In genomic region chr21:41419921-41420862, GRCh38 we compare ENCODE assay signal across 8 cellular contexts. TPM values are rescaled to one million over a fixed set of nuclear protein-coding genes. Genes with fewer than 3 reads are reported as not detected.
A peak's percentile ranks its signal among the peaks of the same experiment; 100 is the strongest.
DNase-seq lines count a peak whose midpoint lies in the region; ATAC-seq and TF ChIP-seq lines count a peak whose summit lies in the region.

No MANE protein-coding gene starts in this region.

- POLR2A ChIA-PET in CD4-positive, alpha-beta memory T cell (lab: Charles Lee; ENCODE audit: partially characterized antibody): no interaction called here

- H3K27ac ChIP-seq in CD4-positive, alpha-beta memory T cell (ENCODE audit: low read depth, low read length): peak overlapping the region; percentile 60
- H3K27ac ChIP-seq in osteoblast (ENCODE audit: low read depth, low read length) (peak overlapping the region; percentile 58), upper lobe of left lung (peak overlapping the region; percentile 86 to 97 (median 96))

- in situ Hi-C loops in KBM-7 (cut with MboI; ENCODE audit: low pct_unique_long_range_greater_than_20kb, low sequenced_read_pairs): no loop called here

- no peak for TF ChIP-seq EP300 in upper lobe of left lung (IDR thresholded peaks at IDR 0.05)

- TF ChIP-seq POLR2A in upper lobe of left lung (IDR thresholded peaks at IDR 0.05): peak in 2 of 4 donors; percentile 32 to 53

- no peaks in the 10 kb centered on the region for H3K36me3 ChIP-seq in CD4-positive, alpha-beta memory T cell (ENCODE audit: insufficient read depth, low read length)
- H3K36me3 ChIP-seq in adipocyte (ENCODE audit: control insufficient read depth, insufficient read depth, low read length, severe bottlenecking) (no peaks in the 10 kb centered on the region), osteoblast (ENCODE audit: insufficient read depth, low read length) (no peaks in the 10 kb centered on the region), upper lobe of left lung (no peaks in the 10 kb centered on the region)

- CTCF ChIA-PET in CD4-positive, alpha-beta memory T cell (lab: Charles Lee; ENCODE audit: partially characterized antibody): no interaction called here

- no peaks in the 10 kb centered on the region for H3K27me3 ChIP-seq in CD4-positive, alpha-beta memory T cell (ENCODE audit: insufficient read depth, low read length)
- H3K27me3 ChIP-seq in adipocyte (replicated peaks; ENCODE audit: control insufficient read depth, insufficient read depth, low read length): no peaks in the 10 kb centered on the region
- H3K27me3 ChIP-seq in osteoblast (ENCODE audit: insufficient read depth, low read length): no peaks in the 10 kb centered on the region
- no peaks in the 10 kb centered on the region for H3K27me3 ChIP-seq in upper lobe of left lung

- H4K20me1 ChIP-seq in osteoblast (ENCODE audit: insufficient read depth, low read length): no peaks in the 10 kb centered on the region

- H3K36me3 Mint-ChIP-seq in CD4-positive, alpha-beta memory T cell: no peaks in the 10 kb centered on the region

- DNase-seq in CD4-positive, alpha-beta memory T cell: peak; percentile 31 to 56 (median 44)
- DNase-seq in KBM-7 (peak; percentile 70), SKM-1 (lab: John Stamatoyannopoulos, UW; ENCODE audit: unreplicated experiment) (peak; percentile 65), adipocyte (ENCODE audit: low read depth) (peak; percentile 95), Right ventricle myocardium superior (peak; percentile 90), osteoblast (ENCODE audit: insufficient read length, low spot score, missing footprints) (peak; percentile 98), upper lobe of left lung (peak; percentile 84 to 95)

- intact Hi-C loops in CD4-positive, alpha-beta memory T cell (cut with micrococcal nuclease): no loop called here
- intact Hi-C loops in Right ventricle myocardium superior (cut with DNase I): no loop called here

- no peaks in the 10 kb centered on the region for H3K79me2 ChIP-seq in osteoblast (ENCODE audit: insufficient read depth, low read length)

- peak overlapping the region; percentile 27 to 49 for H3K4me3 ChIP-seq in CD4-positive, alpha-beta memory T cell (ENCODE audit: low read length in 2 of 2)
- H3K4me3 ChIP-seq in adipocyte (ENCODE audit: low read length) (peak overlapping the region; percentile 87), osteoblast (ENCODE audit: insufficient read depth, low read length) (peak overlapping the region; percentile 77), upper lobe of left lung (peak overlapping the region; percentile 58 to 81 (median 64))

- WGBS in upper lobe of left lung, 2 donors: 5 to 7% methylated on average over 37 to 41 of the region's 54 CpGs

- ATAC-seq in GM21360 (IDR thresholded peaks at IDR 0.05; ENCODE audit: unreplicated experiment) (peak; percentile 72), Right ventricle myocardium superior (ENCODE audit: poor library complexity) (peak; percentile 95), upper lobe of left lung (ENCODE audit: low FRiP score in 2 of 2) (peak; percentile 90 to 95)

- H3K4me2 ChIP-seq in osteoblast (ENCODE audit: insufficient read depth, low read length): peak overlapping the region; percentile 83

- peak overlapping the region; percentile 93 for H3K9ac ChIP-seq in adipocyte (ENCODE audit: low read length)

- no peaks in the 10 kb centered on the region for H3K27me3 Mint-ChIP-seq in CD4-positive, alpha-beta memory T cell

- peak overlapping the region; percentile 79 to 94 (median 92) for H3K27ac Mint-ChIP-seq in CD4-positive, alpha-beta memory T cell

- H2AFZ ChIP-seq in osteoblast (ENCODE audit: low read length): peak overlapping the region; percentile 96

- H3K4me1 ChIP-seq in CD4-positive, alpha-beta memory T cell (ENCODE audit: insufficient read depth, low read length): peaks cover 12% of the 10 kb centered on the region
- H3K4me1 ChIP-seq in adipocyte (ENCODE audit: control insufficient read depth, insufficient read depth, low read length) (peaks cover 7% of the 10 kb centered on the region), osteoblast (ENCODE audit: insufficient read depth, low read length) (no peaks in the 10 kb centered on the region), upper lobe of left lung (peaks cover 10 to 47% (median 12%) of the 10 kb centered on the region in 4 donors)

- H3K4me3 Mint-ChIP-seq in CD4-positive, alpha-beta memory T cell: peak overlapping the region; percentile 85 to 94 (median 90)

- TF ChIP-seq CTCF in osteoblast (IDR thresholded peaks at IDR 0.05; ENCODE audit: extremely low read depth, low read depth, low read length) (no peak), upper lobe of left lung (IDR thresholded peaks at IDR 0.05) (no peak)

- H3K9me3 Mint-ChIP-seq in CD4-positive, alpha-beta memory T cell: peaks cover 0 to 3% (median 0%) of the 10 kb centered on the region in 8 donors

- peaks cover 15 to 47% (median 27%) of the 10 kb centered on the region in 4 donors for H3K4me1 Mint-ChIP-seq in CD4-positive, alpha-beta memory T cell

- no peaks in the 10 kb centered on the region for H3K9me3 ChIP-seq in CD4-positive, alpha-beta memory T cell (ENCODE audit: control insufficient read depth in 1 of 2, low read length in 2 of 2)
- H3K9me3 ChIP-seq in adipocyte (ENCODE audit: control insufficient read depth, low read length) (peaks cover 5% of the 10 kb centered on the region), osteoblast (ENCODE audit: low read depth, low read length) (no peaks in the 10 kb centered on the region), upper lobe of left lung (no peaks in the 10 kb centered on the region)

RNA-seq across cellular contexts. Expression of gene MX1, which starts 5.8 kb away (rescaled TPM):
- total RNA-seq in CD4-positive, alpha-beta memory T cell: 10 to 100 TPM; 73.7 to 75.3 TPM
- polyA plus RNA-seq in CD4-positive, alpha-beta memory T cell: 10 to 100 TPM; 47.8 to 80.6 TPM
- total RNA-seq in Right ventricle myocardium superior (10.5 TPM), osteoblast (28.3 and 33.3 TPM in 2 replicates), upper lobe of left lung (100 to 1,000 TPM in 1 of 6 donors, 10 to 100 TPM in 5; 38.3 to 159 (median 89.0) TPM)

RNA-seq across cellular contexts. Expression of gene MX2, which starts 58.4 kb away (rescaled TPM):
- total RNA-seq in CD4-positive, alpha-beta memory T cell: 100 to 1,000 TPM in 1 of 2 experiments, 10 to 100 TPM in 1; 98.7 to 107 TPM
- polyA plus RNA-seq in CD4-positive, alpha-beta memory T cell: 10 to 100 TPM; 29.6 to 46.9 TPM
- total RNA-seq in Right ventricle myocardium superior (4.2 TPM), osteoblast (12.4 and 14.5 TPM in 2 replicates), upper lobe of left lung (10 to 100 TPM in 5 of 6 donors, 1 to 10 TPM in 1; 5.8 to 37.2 (median 25.8) TPM)

Comparison
In these comparisons a context has a peak if more than half of its experiments do, and no peak if none do; other contexts are left out.
1. Peak in every context shown above with its lines: DNase-seq, ATAC-seq, H3K4me3 ChIP-seq and H3K27ac ChIP-seq.
2. DNase-seq: peak in every context shown above with its lines; median percentile 98 in osteoblast; 95 in adipocyte; 90 in Right ventricle myocardium superior; 90 in upper lobe of left lung; 70 in KBM-7; 65 in SKM-1; 44 in CD4-positive, alpha-beta memory T cell.